ENCODE assay signal across 31 cellular contexts in the genomic region with DNA sequence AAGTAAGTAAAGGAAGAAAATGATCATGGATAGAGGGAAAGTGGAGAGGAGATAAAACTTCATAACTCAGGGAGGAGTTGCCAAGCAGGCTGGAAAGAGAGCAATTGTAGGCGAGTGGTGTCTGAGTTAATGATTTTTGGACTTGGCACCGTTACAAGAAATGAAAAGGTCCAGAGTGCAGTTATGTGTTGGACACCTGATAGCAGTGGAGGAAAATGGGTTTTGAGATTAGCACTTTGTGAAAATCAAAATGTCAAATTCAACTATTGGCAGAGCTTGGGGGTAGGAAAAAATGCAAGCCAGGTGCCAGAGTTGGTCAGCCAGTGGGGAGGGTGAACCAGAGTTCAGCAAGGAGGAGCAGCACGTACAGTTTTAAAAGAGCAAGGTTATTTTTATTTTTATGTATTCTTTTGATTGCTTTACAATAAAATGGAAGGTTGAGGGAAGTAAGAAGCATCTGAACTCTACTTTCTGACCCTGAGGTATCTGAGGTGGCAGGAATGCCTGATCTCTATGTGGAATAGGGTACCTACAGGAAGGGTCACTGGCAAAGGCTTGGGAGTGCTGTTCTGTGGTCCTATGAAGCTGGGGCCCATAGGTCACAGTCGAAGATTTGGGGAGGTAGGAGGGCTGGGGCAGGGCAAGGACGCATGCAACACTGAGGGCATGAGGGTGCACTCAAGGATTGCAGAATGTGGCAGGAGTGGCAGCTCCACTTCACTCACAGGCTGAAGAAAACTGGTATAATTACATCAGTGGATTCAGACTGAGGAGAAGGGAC.
DNase-seq lines count a peak whose midpoint lies in the region; ATAC-seq, FAIRE-seq and TF ChIP-seq lines count a peak whose summit lies in the region.
"Had no signal": no experiment of that assay in that cellular context is flagged by ENCODE, and none has a peak within 500 bp of the region (broad histone marks: within the 10 kb centered on the region; RNA-seq: fewer than 3 reads in every experiment).

No MANE protein-coding gene starts in this region.

- intact Hi-C loops in Right ventricle myocardium inferior (cut with DNase I) (no loop called here), kidney (cut with DNase I) (no loop called here), uterus (cut with DNase I; ENCODE audit: low total_unique reads) (no loop called here)

- TF ChIP-seq CTCF in right atrium auricular region (IDR thresholded peaks at IDR 0.05) (no peak), kidney (IDR thresholded peaks at IDR 0.05; ENCODE audit: borderline replicate concordance, extremely low read depth, insufficient read depth) (no peak), uterus (IDR thresholded peaks at IDR 0.05) (no peak)

- no peak overlapping the region for H3K9ac ChIP-seq in kidney (ENCODE audit: low read length in 2 of 2)

- H3K27ac ChIP-seq in right atrium auricular region (peak overlapping the region in 1 of 2 donors; percentile 26), kidney (ENCODE audit: low read depth in 2 of 2, low read length in 2 of 2) (peak overlapping the region; percentile 33 to 58), uterus (no peak overlapping the region)
- H3K27ac ChIP-seq: epithelial cell of prostate, SJCRH30, thyroid gland had no signal

- FAIRE-seq in kidney (lab: Jason Lieb, UNC) = peak; percentile 94
- FAIRE-seq: bronchial epithelial cell, D721Med, GM18507 had no signal

- H3K36me3 ChIP-seq in right atrium auricular region = no peaks in the 10 kb centered on the region
- H3K36me3 ChIP-seq in kidney (ENCODE audit: control insufficient read depth in 1 of 2, insufficient read depth in 2 of 2, low read length in 2 of 2) = no peaks in the 10 kb centered on the region
- no peaks in the 10 kb centered on the region for H3K36me3 ChIP-seq in uterus
- H3K36me3 ChIP-seq: SJCRH30, thyroid gland had no signal

- H3K4me1 ChIP-seq in right atrium auricular region = peaks cover 0 to 8% of the 10 kb centered on the region in 2 donors
- peaks cover 5 to 19% of the 10 kb centered on the region in 2 donors for H3K4me1 ChIP-seq in kidney (ENCODE audit: control insufficient read depth in 1 of 2, insufficient read depth in 1 of 2, low read depth in 1 of 2, low read length in 2 of 2)
- H3K4me1 ChIP-seq in uterus = no peaks in the 10 kb centered on the region
- H3K4me1 ChIP-seq: SJCRH30, thyroid gland had no signal

- H3K9me3 ChIP-seq in right atrium auricular region = peaks cover 0 to 6% of the 10 kb centered on the region in 2 donors
- H3K9me3 ChIP-seq in kidney (ENCODE audit: control insufficient read depth in 1 of 2, low read length in 2 of 2) = peaks cover 0 to 4% of the 10 kb centered on the region in 2 donors
- no peaks in the 10 kb centered on the region for H3K9me3 ChIP-seq in uterus
- H3K9me3 ChIP-seq: SJCRH30, thyroid gland had no signal

- H3K4me3 ChIP-seq in right atrium auricular region = no peak overlapping the region
- no peak overlapping the region for H3K4me3 ChIP-seq in kidney (ENCODE audit: low read length in 2 of 2)
- H3K4me3 ChIP-seq in uterus = no peak overlapping the region
- H3K4me3 ChIP-seq: lung, SJCRH30, thyroid gland had no signal

- no peak for TF ChIP-seq POLR2A in uterus (IDR thresholded peaks at IDR 0.05)

- ATAC-seq in Right ventricle myocardium inferior = peak; percentile 42
- no peak for ATAC-seq in HG03378 (IDR thresholded peaks at IDR 0.05; ENCODE audit: unreplicated experiment)

- H3K27me3 ChIP-seq in right atrium auricular region (no peaks in the 10 kb centered on the region), uterus (no peaks in the 10 kb centered on the region)
- H3K27me3 ChIP-seq: SJCRH30, thyroid gland had no signal

- DNase-seq in Right ventricle myocardium inferior (ENCODE audit: missing footprints) (no peak), right atrium auricular region (ENCODE audit: low spot score) (no peak), kidney (no peak), mucosa of gallbladder (ENCODE audit: low spot score) (peak; percentile 77), uterus (no peak), ureter (ENCODE audit: low spot score) (no peak), AG08396 (ENCODE audit: low spot score) (no peak)
- DNase-seq: 8988T; activated CD4-positive, alpha-beta T cell treated with anti-CD3 and anti-CD28 coated beads, Interleukin-2, amount 10 ng/mL, durations not matched to agents 7 days and 5 days; activated effector memory CD4-positive, alpha-beta T cell treated with Interleukin-2 at 50 U/mL for 16 hours; activated T-cell treated with anti-CD3 and anti-CD28 coated beads, Interleukin-2, amount 50 U/mL, for 1 hour; anterior cingulate cortex; effector memory CD4-positive, alpha-beta T cell; GOT3; HFFc6; immature natural killer cell; NCI-H146; NCI-H446; NCI-H82; retina; SJCRH30; stimulated activated CD4-positive, alpha-beta T cell treated with anti-CD3 and anti-CD28 coated beads, Interleukin-1b, Interleukin-23, amount 100 ng/mL, for 48 hours; SW 1271; T-helper 9 cell; thyroid gland had no signal

Comparison
In these comparisons a context has a peak if more than half of its experiments do, and no peak if none do; other contexts are left out.
1. H3K27ac ChIP-seq: peak in kidney (2 of 2); none in uterus (0 of 2).